Comparison of ENCODE assay signal across 1 cellular context in the genomic region with DNA sequence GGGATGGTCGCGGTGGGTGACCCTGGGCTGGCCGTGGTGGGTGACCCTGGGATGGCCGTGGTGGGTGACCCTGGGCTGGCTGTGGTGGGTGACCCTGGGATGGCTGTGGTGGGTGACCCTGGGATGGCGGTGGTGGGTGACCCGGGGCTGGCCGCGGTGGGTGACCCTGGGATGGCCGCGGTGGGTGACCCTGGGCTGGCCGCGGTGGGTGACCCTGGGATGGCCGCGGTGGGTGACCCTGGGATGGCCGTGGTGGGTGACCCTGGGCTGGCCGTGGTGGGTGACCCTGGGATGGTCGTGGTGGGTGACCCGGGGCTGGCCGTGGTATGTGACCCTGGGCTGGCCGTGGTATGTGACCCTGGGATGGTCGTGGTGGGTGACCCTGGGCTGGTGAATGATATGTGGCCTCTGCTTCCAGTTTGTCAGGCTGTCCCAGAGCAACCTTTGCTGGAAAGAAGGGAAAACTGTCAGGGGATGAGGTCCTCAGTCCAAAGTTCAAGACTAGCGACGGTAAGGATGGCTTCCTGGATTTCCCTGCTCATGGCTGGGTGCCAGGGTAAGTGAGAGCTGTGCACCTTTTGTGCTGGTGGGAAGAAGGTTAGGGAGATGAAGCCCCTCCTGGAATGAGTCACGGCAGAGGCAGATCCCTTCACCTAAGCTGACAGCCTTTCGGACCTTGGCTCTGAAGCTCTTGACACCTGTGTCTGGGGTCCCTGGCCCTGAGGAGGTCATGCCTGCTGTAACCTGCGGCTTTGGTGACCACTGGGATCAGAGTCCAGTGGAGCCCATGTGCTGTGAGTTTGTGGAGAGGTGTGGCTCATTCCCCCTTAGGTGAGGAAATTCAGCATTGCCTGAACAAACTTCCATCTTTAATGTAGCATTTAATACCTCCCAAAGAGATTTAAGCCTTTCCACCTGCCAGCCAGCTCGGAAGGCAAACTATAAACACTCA.
TF ChIP-seq lines count a peak whose summit lies in the region.

No MANE protein-coding gene starts in this region.

TF ChIP-seq in HepG2, 621 proteins besides CTCF, POLR2A, EP300 and RAD21 (continued from another document and continues in another):
- TF ChIP-seq, protein P1, sequence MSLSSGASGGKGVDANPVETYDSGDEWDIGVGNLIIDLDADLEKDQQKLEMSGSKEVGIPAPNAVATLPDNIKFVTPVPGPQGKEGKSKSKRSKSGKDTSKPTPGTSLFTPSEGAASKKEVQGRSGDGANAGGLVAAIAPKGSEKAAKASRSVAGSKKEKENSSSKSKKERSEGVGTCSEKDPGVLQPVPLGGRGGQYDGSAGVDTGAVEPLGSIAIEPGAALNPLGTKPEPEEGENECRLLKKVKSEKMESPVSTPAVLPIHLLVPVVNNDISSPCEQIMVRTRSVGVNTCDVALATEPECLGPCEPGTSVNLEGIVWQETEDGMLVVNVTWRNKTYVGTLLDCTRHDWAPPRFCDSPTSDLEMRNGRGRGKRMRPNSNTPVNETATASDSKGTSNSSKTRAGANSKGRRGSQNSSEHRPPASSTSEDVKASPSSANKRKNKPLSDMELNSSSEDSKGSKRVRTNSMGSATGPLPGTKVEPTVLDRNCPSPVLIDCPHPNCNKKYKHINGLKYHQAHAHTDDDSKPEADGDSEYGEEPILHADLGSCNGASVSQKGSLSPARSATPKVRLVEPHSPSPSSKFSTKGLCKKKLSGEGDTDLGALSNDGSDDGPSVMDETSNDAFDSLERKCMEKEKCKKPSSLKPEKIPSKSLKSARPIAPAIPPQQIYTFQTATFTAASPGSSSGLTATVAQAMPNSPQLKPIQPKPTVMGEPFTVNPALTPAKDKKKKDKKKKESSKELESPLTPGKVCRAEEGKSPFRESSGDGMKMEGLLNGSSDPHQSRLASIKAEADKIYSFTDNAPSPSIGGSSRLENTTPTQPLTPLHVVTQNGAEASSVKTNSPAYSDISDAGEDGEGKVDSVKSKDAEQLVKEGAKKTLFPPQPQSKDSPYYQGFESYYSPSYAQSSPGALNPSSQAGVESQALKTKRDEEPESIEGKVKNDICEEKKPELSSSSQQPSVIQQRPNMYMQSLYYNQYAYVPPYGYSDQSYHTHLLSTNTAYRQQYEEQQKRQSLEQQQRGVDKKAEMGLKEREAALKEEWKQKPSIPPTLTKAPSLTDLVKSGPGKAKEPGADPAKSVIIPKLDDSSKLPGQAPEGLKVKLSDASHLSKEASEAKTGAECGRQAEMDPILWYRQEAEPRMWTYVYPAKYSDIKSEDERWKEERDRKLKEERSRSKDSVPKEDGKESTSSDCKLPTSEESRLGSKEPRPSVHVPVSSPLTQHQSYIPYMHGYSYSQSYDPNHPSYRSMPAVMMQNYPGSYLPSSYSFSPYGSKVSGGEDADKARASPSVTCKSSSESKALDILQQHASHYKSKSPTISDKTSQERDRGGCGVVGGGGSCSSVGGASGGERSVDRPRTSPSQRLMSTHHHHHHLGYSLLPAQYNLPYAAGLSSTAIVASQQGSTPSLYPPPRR (CRISPR knock-in tag; IDR thresholded peaks at IDR 0.05; ENCODE audit: borderline replicate concordance): peak; percentile 82
- TF ChIP-seq ZSCAN25 (CRISPR knock-in tag; IDR thresholded peaks at IDR 0.05) (peak; percentile 70; the same call in 1 of the 2 replicates), SCMH1 (CRISPR knock-in tag; IDR thresholded peaks at IDR 0.05; ENCODE audit: borderline replicate concordance) (no peak), KLF12 (CRISPR knock-in tag; IDR thresholded peaks at IDR 0.05; ENCODE audit: borderline replicate concordance) (0 out of 2 replicates have a peak, but pooled peaks have one; percentile 67), POGZ (CRISPR knock-in tag; IDR thresholded peaks at IDR 0.05) (peak; percentile 49; the same call in 1 of the 2 replicates), ZNF546 (CRISPR knock-in tag; conservative IDR thresholded peaks at IDR 0.05) (no peak), ZNF709 (CRISPR knock-in tag; IDR thresholded peaks at IDR 0.05) (peak; percentile 68; the same call in 1 of the 2 replicates), FLYWCH1 (CRISPR knock-in tag; IDR thresholded peaks at IDR 0.05) (no peak), ZNF746 (CRISPR knock-in tag; IDR thresholded peaks at IDR 0.05) (peak; percentile 89), NRL (CRISPR knock-in tag; IDR thresholded peaks at IDR 0.05; ENCODE audit: borderline replicate concordance) (peak; percentile 53; the same call in 1 of the 2 replicates), SAP130 (CRISPR knock-in tag; IDR thresholded peaks at IDR 0.05; ENCODE audit: low read depth) (peak; percentile 85), DNMT3B (CRISPR knock-in tag; conservative IDR thresholded peaks at IDR 0.05) (0 out of 2 replicates have a peak, but pooled peaks have one; percentile 59), ZNF468 (CRISPR knock-in tag; IDR thresholded peaks at IDR 0.05) (no peak), FOSL1 (CRISPR knock-in tag; IDR thresholded peaks at IDR 0.05; ENCODE audit: borderline replicate concordance) (peak; percentile 60; the same call in 1 of the 2 replicates), TEAD3 (CRISPR knock-in tag; optimal IDR thresholded peaks at IDR 0.05; ENCODE audit: borderline replicate concordance) (peak; percentile 79), FOXO1 (CRISPR knock-in tag; IDR thresholded peaks at IDR 0.05) (0 out of 2 replicates have a peak, but pooled peaks have one; percentile 19), ZNF691 (CRISPR knock-in tag; IDR thresholded peaks at IDR 0.05; ENCODE audit: borderline replicate concordance, low read depth) (peak; percentile 72; the same call in 1 of the 2 replicates), RBFOX2 (IDR thresholded peaks at IDR 0.05; ENCODE audit: low read depth, low read length) (no peak), SP1 (IDR thresholded peaks at IDR 0.05) (no peak), SP1 (CRISPR knock-in tag; IDR thresholded peaks at IDR 0.05) (no peak), CBX2 (IDR thresholded peaks at IDR 0.05; ENCODE audit: low read depth, low read length) (no peak), CBX2 (CRISPR knock-in tag; IDR thresholded peaks at IDR 0.05; ENCODE audit: low read depth) (peak; percentile 78; the same call in 1 of the 2 replicates), IRX3 (CRISPR knock-in tag; IDR thresholded peaks at IDR 0.05; ENCODE audit: borderline replicate concordance, low read depth) (no peak), ZNF724P (CRISPR knock-in tag; IDR thresholded peaks at IDR 0.05; ENCODE audit: borderline replicate concordance) (peak; percentile 17; the same call in 1 of the 2 replicates), ZNF343 (CRISPR knock-in tag; IDR thresholded peaks at IDR 0.05) (peak; percentile 62; the same call in 1 of the 2 replicates), RBM39 (IDR thresholded peaks at IDR 0.05; ENCODE audit: low read depth, low read length, poor library complexity, severe bottlenecking) (peak; percentile 24), ZNF225 (CRISPR knock-in tag; IDR thresholded peaks at IDR 0.05) (peak; percentile 92), ZNF782 (CRISPR knock-in tag; IDR thresholded peaks at IDR 0.05; ENCODE audit: borderline replicate concordance) (peak; percentile 90; the same call in 1 of the 2 replicates), ZBTB7A (CRISPR knock-in tag; IDR thresholded peaks at IDR 0.05) (peak; percentile 96), ZNF333 (CRISPR knock-in tag; IDR thresholded peaks at IDR 0.05; ENCODE audit: borderline replicate concordance) (0 out of 2 replicates have a peak, but pooled peaks have one; percentile 5), GPN1 (CRISPR knock-in tag; IDR thresholded peaks at IDR 0.05; ENCODE audit: borderline replicate concordance) (no peak), YEATS2 (CRISPR knock-in tag; IDR thresholded peaks at IDR 0.05; ENCODE audit: borderline replicate concordance) (0 out of 2 replicates have a peak, but pooled peaks have one; percentile 44), ISL2 (CRISPR knock-in tag; IDR thresholded peaks at IDR 0.05) (no peak; the same call in 1 of the 2 replicates), MEF2D (CRISPR knock-in tag; IDR thresholded peaks at IDR 0.05) (peak; percentile 47; the same call in 1 of the 2 replicates), ZMAT3 (CRISPR knock-in tag; conservative IDR thresholded peaks at IDR 0.05) (no peak), ZNF687 (CRISPR knock-in tag; IDR thresholded peaks at IDR 0.05) (peak; percentile 92), PAWR (CRISPR knock-in tag; IDR thresholded peaks at IDR 0.05; ENCODE audit: borderline replicate concordance) (no peak), CBX1 (IDR thresholded peaks at IDR 0.05; ENCODE audit: low read depth) (peak; percentile 55), ZNF138 (CRISPR knock-in tag; IDR thresholded peaks at IDR 0.05; ENCODE audit: low read depth) (peak; percentile 95; the same call in 1 of the 2 replicates), TEAD2 (CRISPR knock-in tag; IDR thresholded peaks at IDR 0.05) (no peak), ZNF703 (CRISPR knock-in tag; IDR thresholded peaks at IDR 0.05; ENCODE audit: borderline replicate concordance) (peak; percentile 82; the same call in 1 of the 2 replicates), ZNF317 (CRISPR knock-in tag; IDR thresholded peaks at IDR 0.05) (peak; percentile 74; the same call in 1 of the 2 replicates), BORCS8-MEF2B (CRISPR knock-in tag; IDR thresholded peaks at IDR 0.05) (peak; percentile 62; the same call in 1 of the 2 replicates), ARHGAP35 (CRISPR knock-in tag; IDR thresholded peaks at IDR 0.05; ENCODE audit: borderline replicate concordance) (no peak; the same call in 1 of the 2 replicates), THAP11 (CRISPR knock-in tag; IDR thresholded peaks at IDR 0.05) (peak; percentile 60)
- TF ChIP-seq, protein P2, sequence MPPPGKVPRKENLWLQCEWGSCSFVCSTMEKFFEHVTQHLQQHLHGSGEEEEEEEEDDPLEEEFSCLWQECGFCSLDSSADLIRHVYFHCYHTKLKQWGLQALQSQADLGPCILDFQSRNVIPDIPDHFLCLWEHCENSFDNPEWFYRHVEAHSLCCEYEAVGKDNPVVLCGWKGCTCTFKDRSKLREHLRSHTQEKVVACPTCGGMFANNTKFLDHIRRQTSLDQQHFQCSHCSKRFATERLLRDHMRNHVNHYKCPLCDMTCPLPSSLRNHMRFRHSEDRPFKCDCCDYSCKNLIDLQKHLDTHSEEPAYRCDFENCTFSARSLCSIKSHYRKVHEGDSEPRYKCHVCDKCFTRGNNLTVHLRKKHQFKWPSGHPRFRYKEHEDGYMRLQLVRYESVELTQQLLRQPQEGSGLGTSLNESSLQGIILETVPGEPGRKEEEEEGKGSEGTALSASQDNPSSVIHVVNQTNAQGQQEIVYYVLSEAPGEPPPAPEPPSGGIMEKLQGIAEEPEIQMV (CRISPR knock-in tag; IDR thresholded peaks at IDR 0.05; ENCODE audit: low read depth): peak; percentile 74; the same call in 1 of the 2 replicates
- TF ChIP-seq, protein P3, sequence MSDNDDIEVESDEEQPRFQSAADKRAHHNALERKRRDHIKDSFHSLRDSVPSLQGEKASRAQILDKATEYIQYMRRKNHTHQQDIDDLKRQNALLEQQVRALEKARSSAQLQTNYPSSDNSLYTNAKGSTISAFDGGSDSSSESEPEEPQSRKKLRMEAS (IDR thresholded peaks at IDR 0.05): peak; percentile 96
- TF ChIP-seq, protein P4, sequence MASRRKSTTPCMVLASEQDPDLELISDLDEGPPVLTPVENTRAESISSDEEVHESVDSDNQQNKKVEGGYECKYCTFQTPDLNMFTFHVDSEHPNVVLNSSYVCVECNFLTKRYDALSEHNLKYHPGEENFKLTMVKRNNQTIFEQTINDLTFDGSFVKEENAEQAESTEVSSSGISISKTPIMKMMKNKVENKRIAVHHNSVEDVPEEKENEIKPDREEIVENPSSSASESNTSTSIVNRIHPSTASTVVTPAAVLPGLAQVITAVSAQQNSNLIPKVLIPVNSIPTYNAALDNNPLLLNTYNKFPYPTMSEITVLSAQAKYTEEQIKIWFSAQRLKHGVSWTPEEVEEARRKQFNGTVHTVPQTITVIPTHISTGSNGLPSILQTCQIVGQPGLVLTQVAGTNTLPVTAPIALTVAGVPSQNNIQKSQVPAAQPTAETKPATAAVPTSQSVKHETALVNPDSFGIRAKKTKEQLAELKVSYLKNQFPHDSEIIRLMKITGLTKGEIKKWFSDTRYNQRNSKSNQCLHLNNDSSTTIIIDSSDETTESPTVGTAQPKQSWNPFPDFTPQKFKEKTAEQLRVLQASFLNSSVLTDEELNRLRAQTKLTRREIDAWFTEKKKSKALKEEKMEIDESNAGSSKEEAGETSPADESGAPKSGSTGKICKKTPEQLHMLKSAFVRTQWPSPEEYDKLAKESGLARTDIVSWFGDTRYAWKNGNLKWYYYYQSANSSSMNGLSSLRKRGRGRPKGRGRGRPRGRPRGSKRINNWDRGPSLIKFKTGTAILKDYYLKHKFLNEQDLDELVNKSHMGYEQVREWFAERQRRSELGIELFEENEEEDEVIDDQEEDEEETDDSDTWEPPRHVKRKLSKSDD (CRISPR knock-in tag; IDR thresholded peaks at IDR 0.05; ENCODE audit: low read depth): no peak
